8 cellular contexts compared by ENCODE assay signal in the genomic region with DNA sequence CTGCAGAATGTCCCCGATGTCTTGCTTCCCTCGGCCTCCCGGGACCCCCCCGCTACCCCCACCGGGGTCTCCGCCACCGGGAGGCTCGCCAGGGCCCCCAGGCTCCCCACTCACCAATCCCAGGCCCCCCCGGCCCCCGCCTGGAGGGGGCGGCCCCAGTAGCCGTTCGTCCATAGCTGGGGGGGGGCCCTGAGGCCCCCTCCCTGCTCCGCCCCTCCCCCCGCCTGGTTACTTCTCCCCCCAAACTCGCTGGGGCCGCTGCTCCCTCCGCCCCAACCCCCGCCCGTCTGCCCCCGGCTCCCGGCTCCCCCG. TPM values are rescaled to one million over a fixed set of nuclear protein-coding genes. Genes with fewer than 3 reads are reported as not detected.
DNase-seq lines count a peak whose midpoint lies in the region; ATAC-seq and TF ChIP-seq lines count a peak whose summit lies in the region.

No MANE protein-coding gene starts in this region.

- peaks cover 62% of the 10 kb centered on the region for H3K4me1 Mint-ChIP-seq in activated CD4-positive, alpha-beta T cell treated with anti-CD3 and anti-CD28 coated beads, Interleukin-2, amount 10 ng/mL, durations not matched to agents 24 days and 14 days

- peak overlapping the region; percentile 65 for H3K27ac ChIP-seq in brain microvascular endothelial cell
- H3K27ac ChIP-seq in right lobe of liver: peak overlapping the region; percentile 86 to 96 (median 89)
- H3K27ac ChIP-seq in thymus (ENCODE audit: low read depth): peak overlapping the region; percentile 89

- TF ChIP-seq CTCF in brain microvascular endothelial cell (IDR thresholded peaks at IDR 0.05; ENCODE audit: low read depth, low read length, missing control alignments) (no peak), right lobe of liver (IDR thresholded peaks at IDR 0.05) (no peak)

- H3K36me3 ChIP-seq in brain microvascular endothelial cell (replicated peaks) (peaks cover 21% of the 10 kb centered on the region), right lobe of liver (peaks cover 0 to 3% (median 0%) of the 10 kb centered on the region in 4 donors), thymus (ENCODE audit: control insufficient read depth, insufficient read depth) (peaks cover 33% of the 10 kb centered on the region)

- H3K4me3 Mint-ChIP-seq in activated CD4-positive, alpha-beta T cell treated with anti-CD3 and anti-CD28 coated beads, Interleukin-2, amount 10 ng/mL, durations not matched to agents 24 days and 14 days: peak overlapping the region; percentile 97

- WGBS in right lobe of liver (ENCODE audit: insufficient coverage, low coverage, low lambda C conversion rate, missing lambda C conversion rate): 0% methylated on average over 1 of the region's 23 CpGs
- 13% methylated on average over 23 of the region's 23 CpGs for WGBS in thymus

- intact Hi-C loops in activated CD4-positive, alpha-beta T cell treated with anti-CD3 and anti-CD28 coated beads, Interleukin-2, amount 10 ng/mL, durations not matched to agents 24 days and 14 days (cut with micrococcal nuclease): loop anchor here (1.0 to 10.0 kb wide), 4 partner anchors 11 to 1975 kb away; partner anchors contain the start of genes ATF6B, RGL2, RNF5 and TRIM26
- intact Hi-C loops in right lobe of liver (cut with DNase I): no loop called here

- peak overlapping the region; percentile 79 for H3K27ac Mint-ChIP-seq in activated CD4-positive, alpha-beta T cell treated with anti-CD3 and anti-CD28 coated beads, Interleukin-2, amount 10 ng/mL, durations not matched to agents 24 days and 14 days

- in situ Hi-C loops in brain microvascular endothelial cell (cut with HindIII; ENCODE audit: low pct_ligation_motif_present, low sequenced_read_pairs): loop anchor here (10.0 kb wide), 1 partner anchor 65 kb away; the partner anchor contains the start of gene ATF6B

- H3K27me3 Mint-ChIP-seq in activated CD4-positive, alpha-beta T cell treated with anti-CD3 and anti-CD28 coated beads, Interleukin-2, amount 10 ng/mL, durations not matched to agents 24 days and 14 days: no peaks in the 10 kb centered on the region

- no peaks in the 10 kb centered on the region for H3K9me3 Mint-ChIP-seq in activated CD4-positive, alpha-beta T cell treated with anti-CD3 and anti-CD28 coated beads, Interleukin-2, amount 10 ng/mL, durations not matched to agents 24 days and 14 days

- peaks cover 47% of the 10 kb centered on the region for H3K36me3 Mint-ChIP-seq in activated CD4-positive, alpha-beta T cell treated with anti-CD3 and anti-CD28 coated beads, Interleukin-2, amount 10 ng/mL, durations not matched to agents 24 days and 14 days (ENCODE audit: low read depth)

- H3K4me3 ChIP-seq in brain microvascular endothelial cell (ENCODE audit: low read depth, low read length) (peak overlapping the region; percentile 67), right lobe of liver (peak overlapping the region; percentile 55 to 65 (median 64)), thymus (ENCODE audit: low read length) (peak overlapping the region; percentile 92)

- H3K4me1 ChIP-seq in right lobe of liver (peaks cover 0 to 8% (median 3%) of the 10 kb centered on the region in 4 donors), thymus (ENCODE audit: control insufficient read depth, insufficient read depth, low read length) (peaks cover 41% of the 10 kb centered on the region)

- DNase-seq in activated CD4-positive, alpha-beta T cell treated with anti-CD3 and anti-CD28 coated beads, Interleukin-2, amount 10 ng/mL, durations not matched to agents 24 days and 14 days: no peak
- DNase-seq in activated CD4-positive, alpha-beta T cell treated with anti-CD3 and anti-CD28 coated beads for 1 hour: no peak
- DNase-seq in brain microvascular endothelial cell (no peak), right lobe of liver (peak; percentile 64 to 70 (median 66)), dermis blood vessel endothelial cell (no peak), islet precursor cell (no peak)

- H3K9me3 ChIP-seq in right lobe of liver (no peaks in the 10 kb centered on the region), thymus (ENCODE audit: control insufficient read depth) (no peaks in the 10 kb centered on the region)

- peak in 1 of 4 donors; percentile 0 for ATAC-seq in right lobe of liver
- no peak for ATAC-seq in HG02798 (IDR thresholded peaks at IDR 0.05; ENCODE audit: poor library complexity, unreplicated experiment)

- H3K27me3 ChIP-seq in brain microvascular endothelial cell (replicated peaks) (no peaks in the 10 kb centered on the region), right lobe of liver (no peaks in the 10 kb centered on the region), thymus (ENCODE audit: control insufficient read depth, insufficient read depth) (no peaks in the 10 kb centered on the region)

- TF ChIP-seq POLR2A in right lobe of liver (IDR thresholded peaks at IDR 0.05): no peak

RNA-seq across cellular contexts. Expression of gene PBX2, which starts 0.3 kb away (rescaled TPM):
- total RNA-seq in activated CD4-positive, alpha-beta T cell treated with anti-CD3 and anti-CD28 coated beads, Interleukin-2, amount 10 ng/mL, durations not matched to agents 24 days and 14 days: 88.1 and 92.7 TPM in 2 replicates
- total RNA-seq in right lobe of liver: 10 to 100 TPM; 15.5 to 29.5 (median 24.3) TPM
- polyA plus RNA-seq in thymus: 76.9 TPM
- total RNA-seq in dermis blood vessel endothelial cell: 62.3 and 85.6 TPM in 2 replicates

RNA-seq across cellular contexts. Expression of gene GPSM3, which starts 2.7 kb away (rescaled TPM):
- 81.1 and 82.4 TPM in 2 replicates for total RNA-seq in activated CD4-positive, alpha-beta T cell treated with anti-CD3 and anti-CD28 coated beads, Interleukin-2, amount 10 ng/mL, durations not matched to agents 24 days and 14 days
- total RNA-seq in right lobe of liver (1 to 10 TPM; 3.7 to 9.2 (median 5.7) TPM), dermis blood vessel endothelial cell (3.1 and 8.7 TPM in 2 replicates)
- polyA plus RNA-seq in thymus: 146 TPM

RNA-seq across cellular contexts. Expression of gene AGER, which starts 5.6 kb away (rescaled TPM):
- 20.7 and 24.1 TPM in 2 replicates for total RNA-seq in activated CD4-positive, alpha-beta T cell treated with anti-CD3 and anti-CD28 coated beads, Interleukin-2, amount 10 ng/mL, durations not matched to agents 24 days and 14 days
- total RNA-seq in right lobe of liver (1 to 10 TPM in 4 of 6 experiments, under 1 TPM in 2; 0.81 to 3.4 (median 1.8) TPM), dermis blood vessel endothelial cell (0.74 and 0.85 TPM in 2 replicates)
- 81.3 TPM for polyA plus RNA-seq in thymus

RNA-seq across cellular contexts. Expression of gene RNF5, which starts 11.5 kb away (rescaled TPM):
- total RNA-seq in activated CD4-positive, alpha-beta T cell treated with anti-CD3 and anti-CD28 coated beads, Interleukin-2, amount 10 ng/mL, durations not matched to agents 24 days and 14 days: 59.9 and 62.6 TPM in 2 replicates
- total RNA-seq in right lobe of liver (10 to 100 TPM; 50.5 to 90.4 (median 60.9) TPM), dermis blood vessel endothelial cell (31.6 and 53.1 TPM in 2 replicates)
- polyA plus RNA-seq in thymus: 77.3 TPM

RNA-seq across cellular contexts. Expression of gene AGPAT1, which starts 13.8 kb away (rescaled TPM):
- 31.4 and 32.6 TPM in 2 replicates for total RNA-seq in activated CD4-positive, alpha-beta T cell treated with anti-CD3 and anti-CD28 coated beads, Interleukin-2, amount 10 ng/mL, durations not matched to agents 24 days and 14 days
- total RNA-seq in right lobe of liver (10 to 100 TPM; 23.5 to 36.9 (median 31.6) TPM), dermis blood vessel endothelial cell (9.5 and 22.2 TPM in 2 replicates)
- 32.6 TPM for polyA plus RNA-seq in thymus

Comparison
In these comparisons a context has a peak if more than half of its experiments do, and no peak if none do; other contexts are left out.
1. DNase-seq: peak in right lobe of liver (3 of 3); none in activated CD4-positive, alpha-beta T cell treated with anti-CD3 and anti-CD28 coated beads, Interleukin-2, amount 10 ng/mL, durations not matched to agents 24 days and 14 days (single experiment), activated CD4-positive, alpha-beta T cell treated with anti-CD3 and anti-CD28 coated beads for 1 hour (single experiment), brain microvascular endothelial cell (single experiment), dermis blood vessel endothelial cell (single experiment) and islet precursor cell (single experiment).
2. Peak in every context shown above with its lines, with median percentiles within 50 percentile points of each other: H3K27ac ChIP-seq and H3K4me3 ChIP-seq.